ENCODE assay signal across 1 cellular context in genomic region chr4:118835896-118836762, GRCh38.
TF ChIP-seq lines count a peak whose summit lies in the region.

Gene SEC24D, minus strand, starts transcription at chr4:118836126. Its CDS starts 2,430 bp downstream, at chr4:118833696.

TF ChIP-seq in GM12878, 131 proteins besides CTCF, POLR2A, EP300 and RAD21 (continued from another document and continues in another):
- TF ChIP-seq, protein P1, sequence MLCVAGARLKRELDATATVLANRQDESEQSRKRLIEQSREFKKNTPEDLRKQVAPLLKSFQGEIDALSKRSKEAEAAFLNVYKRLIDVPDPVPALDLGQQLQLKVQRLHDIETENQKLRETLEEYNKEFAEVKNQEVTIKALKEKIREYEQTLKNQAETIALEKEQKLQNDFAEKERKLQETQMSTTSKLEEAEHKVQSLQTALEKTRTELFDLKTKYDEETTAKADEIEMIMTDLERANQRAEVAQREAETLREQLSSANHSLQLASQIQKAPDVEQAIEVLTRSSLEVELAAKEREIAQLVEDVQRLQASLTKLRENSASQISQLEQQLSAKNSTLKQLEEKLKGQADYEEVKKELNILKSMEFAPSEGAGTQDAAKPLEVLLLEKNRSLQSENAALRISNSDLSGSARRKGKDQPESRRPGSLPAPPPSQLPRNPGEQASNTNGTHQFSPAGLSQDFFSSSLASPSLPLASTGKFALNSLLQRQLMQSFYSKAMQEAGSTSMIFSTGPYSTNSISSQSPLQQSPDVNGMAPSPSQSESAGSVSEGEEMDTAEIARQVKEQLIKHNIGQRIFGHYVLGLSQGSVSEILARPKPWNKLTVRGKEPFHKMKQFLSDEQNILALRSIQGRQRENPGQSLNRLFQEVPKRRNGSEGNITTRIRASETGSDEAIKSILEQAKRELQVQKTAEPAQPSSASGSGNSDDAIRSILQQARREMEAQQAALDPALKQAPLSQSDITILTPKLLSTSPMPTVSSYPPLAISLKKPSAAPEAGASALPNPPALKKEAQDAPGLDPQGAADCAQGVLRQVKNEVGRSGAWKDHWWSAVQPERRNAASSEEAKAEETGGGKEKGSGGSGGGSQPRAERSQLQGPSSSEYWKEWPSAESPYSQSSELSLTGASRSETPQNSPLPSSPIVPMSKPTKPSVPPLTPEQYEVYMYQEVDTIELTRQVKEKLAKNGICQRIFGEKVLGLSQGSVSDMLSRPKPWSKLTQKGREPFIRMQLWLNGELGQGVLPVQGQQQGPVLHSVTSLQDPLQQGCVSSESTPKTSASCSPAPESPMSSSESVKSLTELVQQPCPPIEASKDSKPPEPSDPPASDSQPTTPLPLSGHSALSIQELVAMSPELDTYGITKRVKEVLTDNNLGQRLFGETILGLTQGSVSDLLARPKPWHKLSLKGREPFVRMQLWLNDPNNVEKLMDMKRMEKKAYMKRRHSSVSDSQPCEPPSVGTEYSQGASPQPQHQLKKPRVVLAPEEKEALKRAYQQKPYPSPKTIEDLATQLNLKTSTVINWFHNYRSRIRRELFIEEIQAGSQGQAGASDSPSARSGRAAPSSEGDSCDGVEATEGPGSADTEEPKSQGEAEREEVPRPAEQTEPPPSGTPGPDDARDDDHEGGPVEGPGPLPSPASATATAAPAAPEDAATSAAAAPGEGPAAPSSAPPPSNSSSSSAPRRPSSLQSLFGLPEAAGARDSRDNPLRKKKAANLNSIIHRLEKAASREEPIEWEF (IDR thresholded peaks at IDR 0.05; ENCODE audit: insufficient replicate concordance, low read depth, low read length), result no peak
- TF ChIP-seq, protein P2, sequence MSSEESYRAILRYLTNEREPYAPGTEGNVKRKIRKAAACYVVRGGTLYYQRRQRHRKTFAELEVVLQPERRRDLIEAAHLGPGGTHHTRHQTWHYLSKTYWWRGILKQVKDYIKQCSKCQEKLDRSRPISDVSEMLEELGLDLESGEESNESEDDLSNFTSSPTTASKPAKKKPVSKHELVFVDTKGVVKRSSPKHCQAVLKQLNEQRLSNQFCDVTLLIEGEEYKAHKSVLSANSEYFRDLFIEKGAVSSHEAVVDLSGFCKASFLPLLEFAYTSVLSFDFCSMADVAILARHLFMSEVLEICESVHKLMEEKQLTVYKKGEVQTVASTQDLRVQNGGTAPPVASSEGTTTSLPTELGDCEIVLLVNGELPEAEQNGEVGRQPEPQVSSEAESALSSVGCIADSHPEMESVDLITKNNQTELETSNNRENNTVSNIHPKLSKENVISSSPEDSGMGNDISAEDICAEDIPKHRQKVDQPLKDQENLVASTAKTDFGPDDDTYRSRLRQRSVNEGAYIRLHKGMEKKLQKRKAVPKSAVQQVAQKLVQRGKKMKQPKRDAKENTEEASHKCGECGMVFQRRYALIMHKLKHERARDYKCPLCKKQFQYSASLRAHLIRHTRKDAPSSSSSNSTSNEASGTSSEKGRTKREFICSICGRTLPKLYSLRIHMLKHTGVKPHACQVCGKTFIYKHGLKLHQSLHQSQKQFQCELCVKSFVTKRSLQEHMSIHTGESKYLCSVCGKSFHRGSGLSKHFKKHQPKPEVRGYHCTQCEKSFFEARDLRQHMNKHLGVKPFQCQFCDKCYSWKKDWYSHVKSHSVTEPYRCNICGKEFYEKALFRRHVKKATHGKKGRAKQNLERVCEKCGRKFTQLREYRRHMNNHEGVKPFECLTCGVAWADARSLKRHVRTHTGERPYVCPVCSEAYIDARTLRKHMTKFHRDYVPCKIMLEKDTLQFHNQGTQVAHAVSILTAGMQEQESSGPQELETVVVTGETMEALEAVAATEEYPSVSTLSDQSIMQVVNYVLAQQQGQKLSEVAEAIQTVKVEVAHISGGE (CRISPR knock-in tag; IDR thresholded peaks at IDR 0.05), result no peak
- TF ChIP-seq CHD1 (IDR thresholded peaks at IDR 0.05; ENCODE audit: low read depth, low read length) (no peak), ZBED1 (IDR thresholded peaks at IDR 0.05; ENCODE audit: borderline replicate concordance) (no peak), SREBF1 (IDR thresholded peaks at IDR 0.05; ENCODE audit: low read length) (no peak), NFYA (IDR thresholded peaks at IDR 0.05; ENCODE audit: borderline replicate concordance, low read depth, low read length) (no peak), CHD4 (IDR thresholded peaks at IDR 0.05) (no peak), NFXL1 (IDR thresholded peaks at IDR 0.05; ENCODE audit: borderline replicate concordance) (no peak), SPI1 (IDR thresholded peaks at IDR 0.05; ENCODE audit: borderline replicate concordance, insufficient read depth, low read depth, low read length) (no peak), BMI1 (IDR thresholded peaks at IDR 0.05; ENCODE audit: borderline replicate concordance) (0 out of 2 replicates have a peak, but pooled peaks have one; percentile 32), DPF2 (IDR thresholded peaks at IDR 0.05) (peak; percentile 80), ZNF207 (IDR thresholded peaks at IDR 0.05; ENCODE audit: borderline replicate concordance) (0 out of 2 replicates have a peak, but pooled peaks have one; percentile 48), ZNF622 (IDR thresholded peaks at IDR 0.05) (no peak), TBL1XR1 (IDR thresholded peaks at IDR 0.05; ENCODE audit: low read depth, low read length) (peak; percentile 47; the same call in 1 of the 2 replicates), CEBPB (IDR thresholded peaks at IDR 0.05; ENCODE audit: borderline replicate concordance in 1 of 2, low read depth in 2 of 2, low read length in 2 of 2) (no peak), CREM (IDR thresholded peaks at IDR 0.05; ENCODE audit: low read depth) (peak; percentile 85), USF1 (IDR thresholded peaks at IDR 0.05; ENCODE audit: borderline replicate concordance, extremely low read length, insufficient read depth, low read depth, low read length) (no peak), RB1 (IDR thresholded peaks at IDR 0.05; ENCODE audit: borderline replicate concordance) (0 out of 2 replicates have a peak, but pooled peaks have one; percentile 65), USF2 (IDR thresholded peaks at IDR 0.05; ENCODE audit: borderline replicate concordance, low read depth, low read length) (no peak), SREBF2 (IDR thresholded peaks at IDR 0.05; ENCODE audit: low read length) (no peak), CBFB (IDR thresholded peaks at IDR 0.05; ENCODE audit: low read depth) (no peak), ZZZ3 (IDR thresholded peaks at IDR 0.05; ENCODE audit: control insufficient read depth, insufficient read length, low read depth) (no peak), ZNF592 (IDR thresholded peaks at IDR 0.05) (no peak), CBX3 (IDR thresholded peaks at IDR 0.05; ENCODE audit: borderline replicate concordance, low read depth) (no peak), NBN (IDR thresholded peaks at IDR 0.05) (0 out of 2 replicates have a peak, but pooled peaks have one; percentile 17), TCF12 (IDR thresholded peaks at IDR 0.05; ENCODE audit: low read depth, low read length) (peak; percentile 46; the same call in 1 of the 2 replicates), BHLHE40 (IDR thresholded peaks at IDR 0.05; ENCODE audit: borderline replicate concordance in 1 of 2, low read depth in 2 of 2, low read length in 1 of 2) (peak; percentile 89 to 91), PML (IDR thresholded peaks at IDR 0.05; ENCODE audit: low read length) (no peak), EZH2 (IDR thresholded peaks at IDR 0.05; ENCODE audit: borderline replicate concordance, control insufficient read depth, low read depth, low read length) (no peak), CREB1 (IDR thresholded peaks at IDR 0.05; ENCODE audit: low read depth) (peak; percentile 91)
- TF ChIP-seq, protein P3, sequence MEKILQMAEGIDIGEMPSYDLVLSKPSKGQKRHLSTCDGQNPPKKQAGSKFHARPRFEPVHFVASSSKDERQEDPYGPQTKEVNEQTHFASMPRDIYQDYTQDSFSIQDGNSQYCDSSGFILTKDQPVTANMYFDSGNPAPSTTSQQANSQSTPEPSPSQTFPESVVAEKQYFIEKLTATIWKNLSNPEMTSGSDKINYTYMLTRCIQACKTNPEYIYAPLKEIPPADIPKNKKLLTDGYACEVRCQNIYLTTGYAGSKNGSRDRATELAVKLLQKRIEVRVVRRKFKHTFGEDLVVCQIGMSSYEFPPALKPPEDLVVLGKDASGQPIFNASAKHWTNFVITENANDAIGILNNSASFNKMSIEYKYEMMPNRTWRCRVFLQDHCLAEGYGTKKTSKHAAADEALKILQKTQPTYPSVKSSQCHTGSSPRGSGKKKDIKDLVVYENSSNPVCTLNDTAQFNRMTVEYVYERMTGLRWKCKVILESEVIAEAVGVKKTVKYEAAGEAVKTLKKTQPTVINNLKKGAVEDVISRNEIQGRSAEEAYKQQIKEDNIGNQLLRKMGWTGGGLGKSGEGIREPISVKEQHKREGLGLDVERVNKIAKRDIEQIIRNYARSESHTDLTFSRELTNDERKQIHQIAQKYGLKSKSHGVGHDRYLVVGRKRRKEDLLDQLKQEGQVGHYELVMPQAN (conservative IDR thresholded peaks at IDR 0.05), result peak; percentile 72
- TF ChIP-seq, protein P4, sequence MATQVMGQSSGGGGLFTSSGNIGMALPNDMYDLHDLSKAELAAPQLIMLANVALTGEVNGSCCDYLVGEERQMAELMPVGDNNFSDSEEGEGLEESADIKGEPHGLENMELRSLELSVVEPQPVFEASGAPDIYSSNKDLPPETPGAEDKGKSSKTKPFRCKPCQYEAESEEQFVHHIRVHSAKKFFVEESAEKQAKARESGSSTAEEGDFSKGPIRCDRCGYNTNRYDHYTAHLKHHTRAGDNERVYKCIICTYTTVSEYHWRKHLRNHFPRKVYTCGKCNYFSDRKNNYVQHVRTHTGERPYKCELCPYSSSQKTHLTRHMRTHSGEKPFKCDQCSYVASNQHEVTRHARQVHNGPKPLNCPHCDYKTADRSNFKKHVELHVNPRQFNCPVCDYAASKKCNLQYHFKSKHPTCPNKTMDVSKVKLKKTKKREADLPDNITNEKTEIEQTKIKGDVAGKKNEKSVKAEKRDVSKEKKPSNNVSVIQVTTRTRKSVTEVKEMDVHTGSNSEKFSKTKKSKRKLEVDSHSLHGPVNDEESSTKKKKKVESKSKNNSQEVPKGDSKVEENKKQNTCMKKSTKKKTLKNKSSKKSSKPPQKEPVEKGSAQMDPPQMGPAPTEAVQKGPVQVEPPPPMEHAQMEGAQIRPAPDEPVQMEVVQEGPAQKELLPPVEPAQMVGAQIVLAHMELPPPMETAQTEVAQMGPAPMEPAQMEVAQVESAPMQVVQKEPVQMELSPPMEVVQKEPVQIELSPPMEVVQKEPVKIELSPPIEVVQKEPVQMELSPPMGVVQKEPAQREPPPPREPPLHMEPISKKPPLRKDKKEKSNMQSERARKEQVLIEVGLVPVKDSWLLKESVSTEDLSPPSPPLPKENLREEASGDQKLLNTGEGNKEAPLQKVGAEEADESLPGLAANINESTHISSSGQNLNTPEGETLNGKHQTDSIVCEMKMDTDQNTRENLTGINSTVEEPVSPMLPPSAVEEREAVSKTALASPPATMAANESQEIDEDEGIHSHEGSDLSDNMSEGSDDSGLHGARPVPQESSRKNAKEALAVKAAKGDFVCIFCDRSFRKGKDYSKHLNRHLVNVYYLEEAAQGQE (IDR thresholded peaks at IDR 0.05; ENCODE audit: low read depth, low read length), result no peak
